Comparison of ENCODE assay signal across 12 cellular contexts in genomic region chr22:36211237-36211881, GRCh38. TPM values are rescaled to one million over a fixed set of nuclear protein-coding genes. Genes with fewer than 3 reads are reported as not detected.
A peak's percentile ranks its signal among the peaks of the same experiment; 100 is the strongest.
DNase-seq lines count a peak whose midpoint lies in the region; ATAC-seq, FAIRE-seq and TF ChIP-seq lines count a peak whose summit lies in the region.
"Had no signal": no experiment of that assay in that cellular context is flagged by ENCODE, and none has a peak within 500 bp of the region (broad histone marks: within the 10 kb centered on the region; RNA-seq: fewer than 3 reads in every experiment).

No MANE protein-coding gene starts in this region.

- H3K4me3 Mint-ChIP-seq in activated T-helper 2 cell treated with anti-CD3 and anti-CD28 coated beads, Interferon-gamma antibody, Interleukin-2, Interleukin-4, amounts not matched to agents 10 μg/mL and 5 μg/mL and 100 μg/mL, durations not matched to agents 14 hours and 24 hours and 36 hours (ENCODE audit: low read depth): no peak overlapping the region

- no peak overlapping the region for H3K27ac ChIP-seq in SJCRH30
- H3K27ac ChIP-seq: cardiac muscle cell, sigmoid colon had no signal

- intact Hi-C loops in activated T-helper 2 cell treated with anti-CD3 and anti-CD28 coated beads, Interferon-gamma antibody, Interleukin-2, Interleukin-4, amounts not matched to agents 10 μg/mL and 5 μg/mL and 100 μg/mL, durations not matched to agents 14 hours and 24 hours and 36 hours (cut with micrococcal nuclease): no loop called here

- DNase-seq in AG10803 (ENCODE audit: low read depth) (peak; percentile 44), GM19239 (ENCODE audit: insufficient read length, low spot score) (no peak), SJCRH30 (peak; percentile 21 to 53), glomerular visceral epithelial cell (ENCODE audit: extremely low spot score) (peak; percentile 64)
- no peak for DNase-seq in activated CD4-positive, alpha-beta T cell treated with anti-CD3 and anti-CD28 coated beads for 48 hours
- DNase-seq in activated T-helper 2 cell treated with anti-CD3 and anti-CD28 coated beads, Interferon-gamma antibody, Interleukin-2, Interleukin-4, amounts not matched to agents 10 μg/mL and 5 μg/mL and 100 μg/mL, durations not matched to agents 14 hours and 24 hours and 36 hours (ENCODE audit: low spot score): no peak
- DNase-seq: DMS 273 treated with DMSO at 0.1 percent for 48 hours, NCI-H524 treated with DMSO at 0.1 percent for 48 hours, sigmoid colon had no signal

- H3K27ac Mint-ChIP-seq in activated T-helper 2 cell treated with anti-CD3 and anti-CD28 coated beads, Interferon-gamma antibody, Interleukin-2, Interleukin-4, amounts not matched to agents 10 μg/mL and 5 μg/mL and 100 μg/mL, durations not matched to agents 14 hours and 24 hours and 36 hours: no peak overlapping the region

- no peak for TF ChIP-seq CTCF in AG10803 (conservative IDR thresholded peaks at IDR 0.05; ENCODE audit: low read length)

- H3K9me3 ChIP-seq in SJCRH30 (replicated peaks): no peaks in the 10 kb centered on the region
- H3K9me3 ChIP-seq: sigmoid colon had no signal

- no peaks in the 10 kb centered on the region for H3K27me3 ChIP-seq in SJCRH30
- H3K27me3 ChIP-seq: cardiac muscle cell, sigmoid colon had no signal

- FAIRE-seq in GM19239 (lab: Jason Lieb, UNC): peak; percentile 39

- H3K4me1 ChIP-seq in SJCRH30: no peaks in the 10 kb centered on the region

- peaks cover 5% of the 10 kb centered on the region for H3K4me1 Mint-ChIP-seq in activated T-helper 2 cell treated with anti-CD3 and anti-CD28 coated beads, Interferon-gamma antibody, Interleukin-2, Interleukin-4, amounts not matched to agents 10 μg/mL and 5 μg/mL and 100 μg/mL, durations not matched to agents 14 hours and 24 hours and 36 hours (ENCODE audit: low read depth)

- peaks cover 58% of the 10 kb centered on the region for H3K27me3 Mint-ChIP-seq in activated T-helper 2 cell treated with anti-CD3 and anti-CD28 coated beads, Interferon-gamma antibody, Interleukin-2, Interleukin-4, amounts not matched to agents 10 μg/mL and 5 μg/mL and 100 μg/mL, durations not matched to agents 14 hours and 24 hours and 36 hours (ENCODE audit: low read depth)

- H3K36me3 ChIP-seq in SJCRH30: no peaks in the 10 kb centered on the region
- H3K36me3 ChIP-seq: cardiac muscle cell, sigmoid colon had no signal

- ATAC-seq in GM21576 (IDR thresholded peaks at IDR 0.05; ENCODE audit: unreplicated experiment): no peak
- no peak for ATAC-seq in HG02852 (IDR thresholded peaks at IDR 0.05; ENCODE audit: unreplicated experiment)

- peaks cover 5% of the 10 kb centered on the region for H3K9me3 Mint-ChIP-seq in activated T-helper 2 cell treated with anti-CD3 and anti-CD28 coated beads, Interferon-gamma antibody, Interleukin-2, Interleukin-4, amounts not matched to agents 10 μg/mL and 5 μg/mL and 100 μg/mL, durations not matched to agents 14 hours and 24 hours and 36 hours

- H3K4me3 ChIP-seq in AG10803 (ENCODE audit: low read length): no peak overlapping the region
- no peak overlapping the region for H3K4me3 ChIP-seq in SJCRH30
- H3K4me3 ChIP-seq: cardiac muscle cell, sigmoid colon had no signal

- no peaks in the 10 kb centered on the region for H3K36me3 Mint-ChIP-seq in activated T-helper 2 cell treated with anti-CD3 and anti-CD28 coated beads, Interferon-gamma antibody, Interleukin-2, Interleukin-4, amounts not matched to agents 10 μg/mL and 5 μg/mL and 100 μg/mL, durations not matched to agents 14 hours and 24 hours and 36 hours (ENCODE audit: low read depth)

RNA-seq across cellular contexts. Expression of gene APOL4, which starts 9.8 kb away (rescaled TPM):
- total RNA-seq in SJCRH30 (2014; rRNA removed; shearing (Covaris generic)): 0.10 TPM in 1 of 2 replicates, not detected in the other
- total RNA-seq in activated T-helper 2 cell treated with anti-CD3 and anti-CD28 coated beads, Interferon-gamma antibody, Interleukin-2, Interleukin-4, amounts not matched to agents 10 μg/mL and 5 μg/mL and 100 μg/mL, durations not matched to agents 14 hours and 24 hours and 36 hours: 0.48 and 0.52 TPM in 2 replicates

RNA-seq across cellular contexts. Expression of gene APOL2, which starts 28.0 kb away (rescaled TPM):
- 1.1 and 1.9 TPM in 2 replicates for total RNA-seq in SJCRH30 (2014; rRNA removed; shearing (Covaris generic))
- total RNA-seq in activated T-helper 2 cell treated with anti-CD3 and anti-CD28 coated beads, Interferon-gamma antibody, Interleukin-2, Interleukin-4, amounts not matched to agents 10 μg/mL and 5 μg/mL and 100 μg/mL, durations not matched to agents 14 hours and 24 hours and 36 hours: 54.7 and 55.4 TPM in 2 replicates

RNA-seq across cellular contexts. Expression of gene APOL1, which starts 41.6 kb away (rescaled TPM):
- total RNA-seq in SJCRH30 (2014; rRNA removed; shearing (Covaris generic)): 0.12 and 0.30 TPM in 2 replicates
- 28.5 and 31.5 TPM in 2 replicates for total RNA-seq in activated T-helper 2 cell treated with anti-CD3 and anti-CD28 coated beads, Interferon-gamma antibody, Interleukin-2, Interleukin-4, amounts not matched to agents 10 μg/mL and 5 μg/mL and 100 μg/mL, durations not matched to agents 14 hours and 24 hours and 36 hours
- total RNA-seq: cardiac muscle cell had no signal

RNA-seq across cellular contexts. Expression of gene APOL3, which starts 50.8 kb away (rescaled TPM):
- total RNA-seq in SJCRH30 (2014; rRNA removed; shearing (Covaris generic)): 0.08 TPM in 1 of 2 replicates, not detected in the other
- 35.6 and 48.3 TPM in 2 replicates for total RNA-seq in activated T-helper 2 cell treated with anti-CD3 and anti-CD28 coated beads, Interferon-gamma antibody, Interleukin-2, Interleukin-4, amounts not matched to agents 10 μg/mL and 5 μg/mL and 100 μg/mL, durations not matched to agents 14 hours and 24 hours and 36 hours
- total RNA-seq: cardiac muscle cell had no signal

Comparison
In these comparisons a context has a peak if more than half of its experiments do, and no peak if none do; other contexts are left out.
1. DNase-seq: peak in AG10803 (single experiment), SJCRH30 (2 of 2) and glomerular visceral epithelial cell (single experiment); none in GM19239 (single experiment), activated CD4-positive, alpha-beta T cell treated with anti-CD3 and anti-CD28 coated beads for 48 hours (single experiment) and activated T-helper 2 cell treated with anti-CD3 and anti-CD28 coated beads, Interferon-gamma antibody, Interleukin-2, Interleukin-4, amounts not matched to agents 10 μg/mL and 5 μg/mL and 100 μg/mL, durations not matched to agents 14 hours and 24 hours and 36 hours (single experiment).
2. RNA of gene APOL2, which starts 28.0 kb away (total RNA-seq): 54.7 to 55.4 TPM in activated T-helper 2 cell treated with anti-CD3 and anti-CD28 coated beads, Interferon-gamma antibody, Interleukin-2, Interleukin-4, amounts not matched to agents 10 μg/mL and 5 μg/mL and 100 μg/mL, durations not matched to agents 14 hours and 24 hours and 36 hours; 1.1 to 1.9 TPM in SJCRH30; every median in the first group is over 10 times any median in the second.
3. RNA of gene APOL1, which starts 41.6 kb away (total RNA-seq): 28.5 to 31.5 TPM in activated T-helper 2 cell treated with anti-CD3 and anti-CD28 coated beads, Interferon-gamma antibody, Interleukin-2, Interleukin-4, amounts not matched to agents 10 μg/mL and 5 μg/mL and 100 μg/mL, durations not matched to agents 14 hours and 24 hours and 36 hours; 0.12 to 0.30 TPM in SJCRH30; every median in the first group is over 10 times any median in the second.